13 cellular contexts compared by ENCODE assay signal in genomic region chr11:94132152-94132558, GRCh38. TPM values are rescaled to one million over a fixed set of nuclear protein-coding genes. Genes with fewer than 3 reads are reported as not detected.
DNase-seq lines count a peak whose midpoint lies in the region; ATAC-seq and TF ChIP-seq lines count a peak whose summit lies in the region.
"Had no signal": no experiment of that assay in that cellular context is flagged by ENCODE, and none has a peak within 500 bp of the region (broad histone marks: within the 10 kb centered on the region; RNA-seq: fewer than 3 reads in every experiment).

No MANE protein-coding gene starts in this region.

- H3K27me3 ChIP-seq in heart left ventricle, result no peaks in the 10 kb centered on the region
- no peaks in the 10 kb centered on the region for H3K27me3 ChIP-seq in ascending aorta
- no peaks in the 10 kb centered on the region for H3K27me3 ChIP-seq in iPS-18a (ENCODE audit: control insufficient read depth, insufficient read depth, low read length)
- H3K27me3 ChIP-seq in tibial artery, result no peaks in the 10 kb centered on the region
- H3K27me3 ChIP-seq: body of pancreas had no signal

- H3K4me3 ChIP-seq in heart left ventricle (no peak overlapping the region), ascending aorta (no peak overlapping the region), iPS-18a (ENCODE audit: low read length) (peak overlapping the region; percentile 86), tibial artery (no peak overlapping the region)
- H3K4me3 ChIP-seq: body of pancreas, prostate gland had no signal

- peaks cover 0 to 86% (median 73%) of the 10 kb centered on the region in 12 donors for H3K4me1 ChIP-seq in heart left ventricle
- peaks cover 6 to 56% of the 10 kb centered on the region in 2 donors for H3K4me1 ChIP-seq in ascending aorta
- peaks cover 35% of the 10 kb centered on the region for H3K4me1 ChIP-seq in iPS-18a (ENCODE audit: control insufficient read depth, low read depth, low read length)
- peaks cover 9 to 86% (median 62%) of the 10 kb centered on the region in 4 donors for H3K4me1 ChIP-seq in tibial artery

- no peak overlapping the region for H3K9ac ChIP-seq in iPS-18a (ENCODE audit: low read length)

- intact Hi-C loops in heart left ventricle (cut with DNase I) (loop anchor here in 2 of 10 donors (5.0 to 10.0 kb wide), 2 partner anchors 55 to 803 kb away; no protein-coding TSS in a partner anchor), Right ventricle myocardium inferior (cut with DNase I) (no loop called here), ascending aorta (cut with DNase I) (loop anchor here (5.0 kb wide), 2 partner anchors 360 to 415 kb away; partner anchors contain the start of genes ANKRD49 and MRE11), tibial artery (cut with DNase I; ENCODE audit: low total_unique reads) (no loop called here)

- 61 to 63% (median 62%) methylated on average over 5 of the region's 5 CpGs for WGBS in heart left ventricle, 4 donors

- no peak for TF ChIP-seq POLR2A in heart left ventricle (IDR thresholded peaks at IDR 0.05)

- DNase-seq in heart left ventricle, result peak in 1 of 5 donors; percentile 67
- DNase-seq in Right ventricle myocardium inferior (ENCODE audit: missing footprints), result no peak
- DNase-seq in ascending aorta (ENCODE audit: low spot score in 2 of 2), result peak in 1 of 2 donors; percentile 82
- DNase-seq in tibial artery, result peak; percentile 29 to 75
- DNase-seq: activated CD8-positive, alpha-beta memory T cell treated with anti-CD3 and anti-CD28 coated beads for 24 hours; NCI-H187; SIG-M5 had no signal

- TF ChIP-seq CTCF in heart left ventricle (IDR thresholded peaks at IDR 0.05) (no peak), ascending aorta (IDR thresholded peaks at IDR 0.05) (no peak), tibial artery (IDR thresholded peaks at IDR 0.05) (no peak)

- H3K27ac ChIP-seq in heart left ventricle (peak overlapping the region in 7 of 12 donors; percentile 7 to 98 (median 89)), ascending aorta (peak overlapping the region; percentile 90 to 96), iPS-18a (ENCODE audit: low read length) (no peak overlapping the region), tibial artery (peak overlapping the region; percentile 86 to 95)
- H3K27ac ChIP-seq: prostate gland had no signal

- H3K9me3 ChIP-seq in heart left ventricle (no peaks in the 10 kb centered on the region), ascending aorta (no peaks in the 10 kb centered on the region), iPS-18a (ENCODE audit: control insufficient read depth, low read depth, low read length) (no peaks in the 10 kb centered on the region), tibial artery (no peaks in the 10 kb centered on the region)
- H3K9me3 ChIP-seq: body of pancreas, prostate gland had no signal

- ATAC-seq in heart left ventricle (no peak), Right ventricle myocardium inferior (no peak), HG03039 (IDR thresholded peaks at IDR 0.05; ENCODE audit: unreplicated experiment) (no peak), GM18858 (IDR thresholded peaks at IDR 0.05; ENCODE audit: unreplicated experiment) (no peak), HG03097 (IDR thresholded peaks at IDR 0.05; ENCODE audit: low FRiP score, unreplicated experiment) (no peak)
- ATAC-seq: body of pancreas had no signal

- H3K36me3 ChIP-seq in heart left ventricle (no peaks in the 10 kb centered on the region), ascending aorta (no peaks in the 10 kb centered on the region), iPS-18a (ENCODE audit: control insufficient read depth, low read depth, low read length) (no peaks in the 10 kb centered on the region), tibial artery (no peaks in the 10 kb centered on the region)
- H3K36me3 ChIP-seq: prostate gland had no signal

RNA-seq across cellular contexts. Expression of gene PANX1, which starts 3.5 kb away (rescaled TPM):
- total RNA-seq in heart left ventricle (10 to 100 TPM; 14.3 to 57.5 (median 24.6) TPM), Right ventricle myocardium inferior (27.2 TPM), ascending aorta (24.4 TPM)
- polyA plus RNA-seq in heart left ventricle, result 10 to 100 TPM in 1 of 2 donors, 1 to 10 TPM in 1; 5.8 to 17.9 TPM
